In genomic region chr6:11142296-11143027, GRCh38 we compare ENCODE assay signal across 20 cellular contexts. TPM values are rescaled to one million over a fixed set of nuclear protein-coding genes. Genes with fewer than 3 reads are reported as not detected.
"Had no signal": no experiment of that assay in that cellular context is flagged by ENCODE, and none has a peak within 500 bp of the region (broad histone marks: within the 10 kb centered on the region; RNA-seq: fewer than 3 reads in every experiment).

No MANE protein-coding gene starts in this region.

- H3K9me3 ChIP-seq: lower lobe of right lung, testis had no signal

- H3K27ac ChIP-seq: lower lobe of right lung, parathyroid adenoma, testis had no signal

- H3K79me2 ChIP-seq: parathyroid adenoma had no signal

- H3K9me3 Mint-ChIP-seq: activated CD4-positive, alpha-beta memory T cell treated with anti-CD3 and anti-CD28 coated beads for 36 hours; activated T-cell treated with anti-CD3 and anti-CD28 coated beads, Interleukin-2, amount 50 U/mL, for 4 hours; brain; dendritic cell treated with granulocyte-macrophage colony-stimulating factor and Interleukin-4, amounts not matched to agents 40 ng/mL and 50 ng/mL, for 4 days; endodermal cell; naive B cell had no signal

- ATAC-seq: activated naive CD4-positive, alpha-beta T cell treated with anti-CD3 and anti-CD28 coated beads, Interleukin-2, amount 50 U/mL, for 72 hours; activated T-cell treated with anti-CD3 and anti-CD28 coated beads, Interleukin-2, amount 50 U/mL, for 4 hours; lower lobe of right lung; stimulated activated naive CD8-positive, alpha-beta T cell treated with anti-CD3 and anti-CD28 coated beads, Interleukin-15, amount 100 ng/mL, for 72 hours had no signal

- H2AFZ ChIP-seq: parathyroid adenoma had no signal

- H3K4me3 ChIP-seq: lower lobe of right lung, testis had no signal

- H3K4me3 Mint-ChIP-seq: activated CD4-positive, alpha-beta memory T cell treated with anti-CD3 and anti-CD28 coated beads for 36 hours; activated T-cell treated with anti-CD3 and anti-CD28 coated beads, Interleukin-2, amount 50 U/mL, for 4 hours; brain; dendritic cell treated with granulocyte-macrophage colony-stimulating factor and Interleukin-4, amounts not matched to agents 40 ng/mL and 50 ng/mL, for 4 days; endodermal cell; naive B cell; stimulated activated naive CD8-positive, alpha-beta T cell treated with anti-CD3 and anti-CD28 coated beads, Interleukin-15, amount 100 ng/mL, for 72 hours had no signal

- H3K4me1 ChIP-seq: lower lobe of right lung, parathyroid adenoma had no signal

- H3K27ac Mint-ChIP-seq: activated CD4-positive, alpha-beta memory T cell treated with anti-CD3 and anti-CD28 coated beads for 36 hours; activated naive CD4-positive, alpha-beta T cell treated with anti-CD3 and anti-CD28 coated beads, Interleukin-2, amount 50 U/mL, for 72 hours; brain; dendritic cell treated with granulocyte-macrophage colony-stimulating factor and Interleukin-4, amounts not matched to agents 40 ng/mL and 50 ng/mL, for 4 days; endodermal cell; naive B cell; stimulated activated naive CD8-positive, alpha-beta T cell treated with anti-CD3 and anti-CD28 coated beads, Interleukin-15, amount 100 ng/mL, for 72 hours had no signal

- H3K36me3 Mint-ChIP-seq: activated CD4-positive, alpha-beta memory T cell treated with anti-CD3 and anti-CD28 coated beads for 36 hours; activated naive CD4-positive, alpha-beta T cell treated with anti-CD3 and anti-CD28 coated beads, Interleukin-2, amount 50 U/mL, for 72 hours; brain; naive B cell had no signal

- H3K9ac ChIP-seq: parathyroid adenoma had no signal

- H3K27me3 Mint-ChIP-seq: activated CD4-positive, alpha-beta memory T cell treated with anti-CD3 and anti-CD28 coated beads for 36 hours; dendritic cell treated with granulocyte-macrophage colony-stimulating factor and Interleukin-4, amounts not matched to agents 40 ng/mL and 50 ng/mL, for 4 days; naive B cell; stimulated activated naive CD8-positive, alpha-beta T cell treated with anti-CD3 and anti-CD28 coated beads, Interleukin-15, amount 100 ng/mL, for 72 hours had no signal

- H3K36me3 ChIP-seq: lower lobe of right lung had no signal

- H3K27me3 ChIP-seq: testis had no signal

- DNase-seq: activated CD4-positive, alpha-beta memory T cell treated with anti-CD3 and anti-CD28 coated beads for 36 hours; activated CD4-positive, CD25-positive, alpha-beta regulatory T cell treated with anti-CD3 and anti-CD28 coated beads, Interleukin-2, amount 50 U/mL, for 72 hours; activated effector memory CD4-positive, alpha-beta T cell treated with anti-CD3 and anti-CD28 coated beads, Interleukin-2, amount 50 U/mL, for 16 hours; activated T-cell treated with anti-CD3 and anti-CD28 coated beads, Interleukin-2, amount 50 U/mL, for 4 hours; amniotic stem cell; cerebellar nuclear complex; endodermal cell; glutamatergic neuron; lower lobe of right lung; naive B cell; stimulated activated CD4-positive, alpha-beta T cell treated with anti-CD3 and anti-CD28 coated beads, Interleukin-4, amount 100 ng/mL, for 24 hours; stimulated activated naive CD8-positive, alpha-beta T cell treated with anti-CD3 and anti-CD28 coated beads, Interleukin-15, amount 100 ng/mL, for 72 hours; testis had no signal

RNA-seq across cellular contexts. Expression of gene ERVFRD-1, which starts 30.9 kb away (rescaled TPM):
- total RNA-seq: activated CD4-positive, alpha-beta memory T cell treated with anti-CD3 and anti-CD28 coated beads for 36 hours; activated naive CD4-positive, alpha-beta T cell treated with anti-CD3 and anti-CD28 coated beads, Interleukin-2, amount 50 U/mL, for 72 hours; activated T-cell treated with anti-CD3 and anti-CD28 coated beads, Interleukin-2, amount 50 U/mL, for 4 hours; endodermal cell; fibroblast of villous mesenchyme; renal cortical epithelial cell; testis; urinary bladder had no signal
